In the genomic region with DNA sequence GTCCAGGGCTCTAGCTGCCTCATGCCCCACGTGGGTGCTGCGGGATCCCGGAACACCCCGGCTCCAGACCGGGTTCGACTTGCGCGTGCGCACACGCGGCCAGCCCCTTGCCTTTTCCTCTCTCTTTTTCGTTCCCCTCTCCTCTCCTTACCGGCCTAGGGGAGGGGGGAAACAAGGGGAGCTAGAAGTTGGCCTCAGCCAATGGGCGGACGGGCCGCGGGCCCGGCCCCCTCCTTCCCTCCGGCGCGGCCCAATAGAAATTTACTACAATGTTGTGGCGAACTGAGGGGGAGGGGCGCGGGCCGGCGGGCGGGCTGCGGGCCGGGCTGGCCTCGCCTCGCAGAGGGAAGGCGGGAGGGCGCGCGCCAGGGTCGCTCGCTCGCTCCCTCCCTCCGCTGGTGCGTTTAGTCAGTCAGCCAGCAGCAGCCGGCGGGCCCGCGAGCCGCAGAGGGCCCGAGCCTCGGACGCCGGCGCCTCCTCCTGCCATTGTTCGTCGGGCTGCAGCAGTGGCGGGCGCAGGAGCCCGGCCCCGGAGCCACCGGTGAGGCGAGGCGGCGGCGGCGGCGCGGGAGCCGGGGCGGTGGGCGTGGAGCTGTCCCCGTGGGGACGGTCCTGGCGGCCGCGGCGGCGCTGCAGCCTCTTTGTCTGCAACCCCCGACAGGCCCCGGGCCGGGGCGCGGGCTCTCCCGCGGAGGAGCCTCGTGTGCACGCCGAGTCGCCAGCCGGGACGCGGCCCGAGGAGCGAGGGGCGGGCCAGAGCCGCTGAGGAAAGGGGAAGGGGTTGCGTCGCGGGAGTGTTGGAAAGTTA, we compare ENCODE assay signal across 1 cellular context.
TF ChIP-seq lines count a peak whose summit lies in the region.

A gene (plus strand): TSS at position 342 of the 808 bp plus-strand sequence. CDS start 72,869 bp downstream, outside the sequence.

TF ChIP-seq in GM12878, 131 proteins besides CTCF, POLR2A, EP300 and RAD21 (continued from another document and continues in another):
- TF ChIP-seq, protein P1, sequence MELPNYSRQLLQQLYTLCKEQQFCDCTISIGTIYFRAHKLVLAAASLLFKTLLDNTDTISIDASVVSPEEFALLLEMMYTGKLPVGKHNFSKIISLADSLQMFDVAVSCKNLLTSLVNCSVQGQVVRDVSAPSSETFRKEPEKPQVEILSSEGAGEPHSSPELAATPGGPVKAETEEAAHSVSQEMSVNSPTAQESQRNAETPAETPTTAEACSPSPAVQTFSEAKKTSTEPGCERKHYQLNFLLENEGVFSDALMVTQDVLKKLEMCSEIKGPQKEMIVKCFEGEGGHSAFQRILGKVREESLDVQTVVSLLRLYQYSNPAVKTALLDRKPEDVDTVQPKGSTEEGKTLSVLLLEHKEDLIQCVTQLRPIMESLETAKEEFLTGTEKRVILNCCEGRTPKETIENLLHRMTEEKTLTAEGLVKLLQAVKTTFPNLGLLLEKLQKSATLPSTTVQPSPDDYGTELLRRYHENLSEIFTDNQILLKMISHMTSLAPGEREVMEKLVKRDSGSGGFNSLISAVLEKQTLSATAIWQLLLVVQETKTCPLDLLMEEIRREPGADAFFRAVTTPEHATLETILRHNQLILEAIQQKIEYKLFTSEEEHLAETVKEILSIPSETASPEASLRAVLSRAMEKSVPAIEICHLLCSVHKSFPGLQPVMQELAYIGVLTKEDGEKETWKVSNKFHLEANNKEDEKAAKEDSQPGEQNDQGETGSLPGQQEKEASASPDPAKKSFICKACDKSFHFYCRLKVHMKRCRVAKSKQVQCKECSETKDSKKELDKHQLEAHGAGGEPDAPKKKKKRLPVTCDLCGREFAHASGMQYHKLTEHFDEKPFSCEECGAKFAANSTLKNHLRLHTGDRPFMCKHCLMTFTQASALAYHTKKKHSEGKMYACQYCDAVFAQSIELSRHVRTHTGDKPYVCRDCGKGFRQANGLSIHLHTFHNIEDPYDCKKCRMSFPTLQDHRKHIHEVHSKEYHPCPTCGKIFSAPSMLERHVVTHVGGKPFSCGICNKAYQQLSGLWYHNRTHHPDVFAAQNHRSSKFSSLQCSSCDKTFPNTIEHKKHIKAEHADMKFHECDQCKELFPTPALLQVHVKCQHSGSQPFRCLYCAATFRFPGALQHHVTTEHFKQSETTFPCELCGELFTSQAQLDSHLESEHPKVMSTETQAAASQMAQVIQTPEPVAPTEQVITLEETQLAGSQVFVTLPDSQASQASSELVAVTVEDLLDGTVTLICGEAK (IDR thresholded peaks at IDR 0.05; ENCODE audit: borderline replicate concordance): no peak
- no peak for TF ChIP-seq EED (IDR thresholded peaks at IDR 0.05; ENCODE audit: low read depth)
- TF ChIP-seq NR2F1 (conservative IDR thresholded peaks at IDR 0.05): peak; percentile 44
- no peak for TF ChIP-seq ZNF622 (IDR thresholded peaks at IDR 0.05)
- TF ChIP-seq RB1 (IDR thresholded peaks at IDR 0.05; ENCODE audit: borderline replicate concordance): peak; percentile 75; the same call in 1 of the 2 replicates
- TF ChIP-seq NR2C1 (IDR thresholded peaks at IDR 0.05): no peak
- no peak for TF ChIP-seq CHD1 (IDR thresholded peaks at IDR 0.05; ENCODE audit: low read depth, low read length)
- peak; percentile 93 for TF ChIP-seq LARP7 (IDR thresholded peaks at IDR 0.05)
- TF ChIP-seq NFIC (IDR thresholded peaks at IDR 0.05; ENCODE audit: low read depth, low read length): no peak
- no peak for TF ChIP-seq IRF4 (IDR thresholded peaks at IDR 0.05; ENCODE audit: low read depth, low read length)
- no peak for TF ChIP-seq NBN (IDR thresholded peaks at IDR 0.05)
- TF ChIP-seq NFYA (IDR thresholded peaks at IDR 0.05; ENCODE audit: borderline replicate concordance, low read depth, low read length): no peak
- TF ChIP-seq ASH2L (IDR thresholded peaks at IDR 0.05; ENCODE audit: borderline replicate concordance, low read depth): 0 out of 2 replicates have a peak, but pooled peaks have one; percentile 23
- TF ChIP-seq, protein P2, sequence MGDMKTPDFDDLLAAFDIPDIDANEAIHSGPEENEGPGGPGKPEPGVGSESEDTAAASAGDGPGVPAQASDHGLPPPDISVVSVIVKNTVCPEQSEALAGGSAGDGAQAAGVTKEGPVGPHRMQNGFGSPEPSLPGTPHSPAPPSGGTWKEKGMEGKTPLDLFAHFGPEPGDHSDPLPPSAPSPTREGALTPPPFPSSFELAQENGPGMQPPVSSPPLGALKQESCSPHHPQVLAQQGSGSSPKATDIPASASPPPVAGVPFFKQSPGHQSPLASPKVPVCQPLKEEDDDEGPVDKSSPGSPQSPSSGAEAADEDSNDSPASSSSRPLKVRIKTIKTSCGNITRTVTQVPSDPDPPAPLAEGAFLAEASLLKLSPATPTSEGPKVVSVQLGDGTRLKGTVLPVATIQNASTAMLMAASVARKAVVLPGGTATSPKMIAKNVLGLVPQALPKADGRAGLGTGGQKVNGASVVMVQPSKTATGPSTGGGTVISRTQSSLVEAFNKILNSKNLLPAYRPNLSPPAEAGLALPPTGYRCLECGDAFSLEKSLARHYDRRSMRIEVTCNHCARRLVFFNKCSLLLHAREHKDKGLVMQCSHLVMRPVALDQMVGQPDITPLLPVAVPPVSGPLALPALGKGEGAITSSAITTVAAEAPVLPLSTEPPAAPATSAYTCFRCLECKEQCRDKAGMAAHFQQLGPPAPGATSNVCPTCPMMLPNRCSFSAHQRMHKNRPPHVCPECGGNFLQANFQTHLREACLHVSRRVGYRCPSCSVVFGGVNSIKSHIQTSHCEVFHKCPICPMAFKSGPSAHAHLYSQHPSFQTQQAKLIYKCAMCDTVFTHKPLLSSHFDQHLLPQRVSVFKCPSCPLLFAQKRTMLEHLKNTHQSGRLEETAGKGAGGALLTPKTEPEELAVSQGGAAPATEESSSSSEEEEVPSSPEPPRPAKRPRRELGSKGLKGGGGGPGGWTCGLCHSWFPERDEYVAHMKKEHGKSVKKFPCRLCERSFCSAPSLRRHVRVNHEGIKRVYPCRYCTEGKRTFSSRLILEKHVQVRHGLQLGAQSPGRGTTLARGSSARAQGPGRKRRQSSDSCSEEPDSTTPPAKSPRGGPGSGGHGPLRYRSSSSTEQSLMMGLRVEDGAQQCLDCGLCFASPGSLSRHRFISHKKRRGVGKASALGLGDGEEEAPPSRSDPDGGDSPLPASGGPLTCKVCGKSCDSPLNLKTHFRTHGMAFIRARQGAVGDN (IDR thresholded peaks at IDR 0.05): 0 out of 2 replicates have a peak, but pooled peaks have one; percentile 39
- TF ChIP-seq SUZ12 (IDR thresholded peaks at IDR 0.05; ENCODE audit: unreplicated experiment): no peak
- TF ChIP-seq HCFC1 (IDR thresholded peaks at IDR 0.05; ENCODE audit: low read length): no peak
- TF ChIP-seq SP1 (IDR thresholded peaks at IDR 0.05; ENCODE audit: low read depth, low read length): peak; percentile 53
- TF ChIP-seq SUPT20H (IDR thresholded peaks at IDR 0.05; ENCODE audit: borderline replicate concordance, control insufficient read depth, low read depth, low read length): no peak
- no peak for TF ChIP-seq PAX5 (IDR thresholded peaks at IDR 0.05; ENCODE audit: borderline replicate concordance, low read depth, low read length)
- peak; percentile 44 for TF ChIP-seq MXI1 (IDR thresholded peaks at IDR 0.05; ENCODE audit: low read depth, low read length)
- no peak for TF ChIP-seq ATF7 (IDR thresholded peaks at IDR 0.05; ENCODE audit: low read depth)
- TF ChIP-seq MTA3 (IDR thresholded peaks at IDR 0.05; ENCODE audit: borderline replicate concordance, low read length): no peak
- 0 out of 2 replicates have a peak, but pooled peaks have one; percentile 25 for TF ChIP-seq CREB1 (IDR thresholded peaks at IDR 0.05; ENCODE audit: low read depth)
- no peak for TF ChIP-seq STAT1 (conservative IDR thresholded peaks at IDR 0.05)
- TF ChIP-seq CBX3 (IDR thresholded peaks at IDR 0.05; ENCODE audit: borderline replicate concordance, low read depth): no peak
- TF ChIP-seq MYB (IDR thresholded peaks at IDR 0.05; ENCODE audit: borderline replicate concordance, low read depth, low read length): no peak
- TF ChIP-seq MTA2 (IDR thresholded peaks at IDR 0.05; ENCODE audit: low read depth): no peak
- no peak for TF ChIP-seq POLR2AphosphoS2 (IDR thresholded peaks at IDR 0.05; ENCODE audit: low read depth, low read length)
- TF ChIP-seq CREM (IDR thresholded peaks at IDR 0.05; ENCODE audit: low read depth): no peak
- TF ChIP-seq ZNF207 (IDR thresholded peaks at IDR 0.05; ENCODE audit: borderline replicate concordance): no peak
- no peak for TF ChIP-seq KLF5 (IDR thresholded peaks at IDR 0.05; ENCODE audit: partially characterized antibody)
- TF ChIP-seq EZH2 (IDR thresholded peaks at IDR 0.05; ENCODE audit: borderline replicate concordance, control insufficient read depth, low read depth, low read length): no peak
- TF ChIP-seq FOXM1 (IDR thresholded peaks at IDR 0.05; ENCODE audit: low read depth, low read length): no peak
- no peak for TF ChIP-seq YBX1 (IDR thresholded peaks at IDR 0.05)
- no peak for TF ChIP-seq SMAD1 (IDR thresholded peaks at IDR 0.05; ENCODE audit: low read depth, partially characterized antibody)
- TF ChIP-seq, protein P3, sequence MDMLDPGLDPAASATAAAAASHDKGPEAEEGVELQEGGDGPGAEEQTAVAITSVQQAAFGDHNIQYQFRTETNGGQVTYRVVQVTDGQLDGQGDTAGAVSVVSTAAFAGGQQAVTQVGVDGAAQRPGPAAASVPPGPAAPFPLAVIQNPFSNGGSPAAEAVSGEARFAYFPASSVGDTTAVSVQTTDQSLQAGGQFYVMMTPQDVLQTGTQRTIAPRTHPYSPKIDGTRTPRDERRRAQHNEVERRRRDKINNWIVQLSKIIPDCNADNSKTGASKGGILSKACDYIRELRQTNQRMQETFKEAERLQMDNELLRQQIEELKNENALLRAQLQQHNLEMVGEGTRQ (IDR thresholded peaks at IDR 0.05; ENCODE audit: borderline replicate concordance, low read depth, low read length): peak; percentile 32; the same call in 1 of the 2 replicates
- TF ChIP-seq SREBF2 (IDR thresholded peaks at IDR 0.05; ENCODE audit: low read length): no peak
- TF ChIP-seq RCOR1 (conservative IDR thresholded peaks at IDR 0.05; ENCODE audit: low read depth, low read length): no peak
- TF ChIP-seq ZBED1 (IDR thresholded peaks at IDR 0.05; ENCODE audit: borderline replicate concordance): no peak
- TF ChIP-seq, protein P4, sequence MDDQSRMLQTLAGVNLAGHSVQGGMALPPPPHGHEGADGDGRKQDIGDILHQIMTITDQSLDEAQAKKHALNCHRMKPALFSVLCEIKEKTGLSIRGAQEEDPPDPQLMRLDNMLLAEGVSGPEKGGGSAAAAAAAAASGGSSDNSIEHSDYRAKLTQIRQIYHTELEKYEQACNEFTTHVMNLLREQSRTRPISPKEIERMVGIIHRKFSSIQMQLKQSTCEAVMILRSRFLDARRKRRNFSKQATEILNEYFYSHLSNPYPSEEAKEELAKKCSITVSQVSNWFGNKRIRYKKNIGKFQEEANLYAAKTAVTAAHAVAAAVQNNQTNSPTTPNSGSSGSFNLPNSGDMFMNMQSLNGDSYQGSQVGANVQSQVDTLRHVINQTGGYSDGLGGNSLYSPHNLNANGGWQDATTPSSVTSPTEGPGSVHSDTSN (IDR thresholded peaks at IDR 0.05; ENCODE audit: insufficient replicate concordance, low read depth, low read length): no peak
- TF ChIP-seq, protein P5, sequence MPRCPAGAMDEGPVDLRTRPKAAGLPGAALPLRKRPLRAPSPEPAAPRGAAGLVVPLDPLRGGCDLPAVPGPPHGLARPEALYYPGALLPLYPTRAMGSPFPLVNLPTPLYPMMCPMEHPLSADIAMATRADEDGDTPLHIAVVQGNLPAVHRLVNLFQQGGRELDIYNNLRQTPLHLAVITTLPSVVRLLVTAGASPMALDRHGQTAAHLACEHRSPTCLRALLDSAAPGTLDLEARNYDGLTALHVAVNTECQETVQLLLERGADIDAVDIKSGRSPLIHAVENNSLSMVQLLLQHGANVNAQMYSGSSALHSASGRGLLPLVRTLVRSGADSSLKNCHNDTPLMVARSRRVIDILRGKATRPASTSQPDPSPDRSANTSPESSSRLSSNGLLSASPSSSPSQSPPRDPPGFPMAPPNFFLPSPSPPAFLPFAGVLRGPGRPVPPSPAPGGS (IDR thresholded peaks at IDR 0.05; ENCODE audit: borderline replicate concordance, insufficient read depth, low read depth, low read length, poor library complexity, severe bottlenecking): no peak
- TF ChIP-seq HDGF (IDR thresholded peaks at IDR 0.05): peak; percentile 66; the same call in 1 of the 2 replicates
- TF ChIP-seq, protein P6, sequence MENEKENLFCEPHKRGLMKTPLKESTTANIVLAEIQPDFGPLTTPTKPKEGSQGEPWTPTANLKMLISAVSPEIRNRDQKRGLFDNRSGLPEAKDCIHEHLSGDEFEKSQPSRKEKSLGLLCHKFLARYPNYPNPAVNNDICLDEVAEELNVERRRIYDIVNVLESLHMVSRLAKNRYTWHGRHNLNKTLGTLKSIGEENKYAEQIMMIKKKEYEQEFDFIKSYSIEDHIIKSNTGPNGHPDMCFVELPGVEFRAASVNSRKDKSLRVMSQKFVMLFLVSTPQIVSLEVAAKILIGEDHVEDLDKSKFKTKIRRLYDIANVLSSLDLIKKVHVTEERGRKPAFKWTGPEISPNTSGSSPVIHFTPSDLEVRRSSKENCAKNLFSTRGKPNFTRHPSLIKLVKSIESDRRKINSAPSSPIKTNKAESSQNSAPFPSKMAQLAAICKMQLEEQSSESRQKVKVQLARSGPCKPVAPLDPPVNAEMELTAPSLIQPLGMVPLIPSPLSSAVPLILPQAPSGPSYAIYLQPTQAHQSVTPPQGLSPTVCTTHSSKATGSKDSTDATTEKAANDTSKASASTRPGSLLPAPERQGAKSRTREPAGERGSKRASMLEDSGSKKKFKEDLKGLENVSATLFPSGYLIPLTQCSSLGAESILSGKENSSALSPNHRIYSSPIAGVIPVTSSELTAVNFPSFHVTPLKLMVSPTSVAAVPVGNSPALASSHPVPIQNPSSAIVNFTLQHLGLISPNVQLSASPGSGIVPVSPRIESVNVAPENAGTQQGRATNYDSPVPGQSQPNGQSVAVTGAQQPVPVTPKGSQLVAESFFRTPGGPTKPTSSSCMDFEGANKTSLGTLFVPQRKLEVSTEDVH (IDR thresholded peaks at IDR 0.05; ENCODE audit: low read depth, partially characterized antibody): no peak
- TF ChIP-seq KAT2A (conservative IDR thresholded peaks at IDR 0.05; ENCODE audit: control insufficient read depth, low read depth, low read length): no peak
- TF ChIP-seq, protein P7, sequence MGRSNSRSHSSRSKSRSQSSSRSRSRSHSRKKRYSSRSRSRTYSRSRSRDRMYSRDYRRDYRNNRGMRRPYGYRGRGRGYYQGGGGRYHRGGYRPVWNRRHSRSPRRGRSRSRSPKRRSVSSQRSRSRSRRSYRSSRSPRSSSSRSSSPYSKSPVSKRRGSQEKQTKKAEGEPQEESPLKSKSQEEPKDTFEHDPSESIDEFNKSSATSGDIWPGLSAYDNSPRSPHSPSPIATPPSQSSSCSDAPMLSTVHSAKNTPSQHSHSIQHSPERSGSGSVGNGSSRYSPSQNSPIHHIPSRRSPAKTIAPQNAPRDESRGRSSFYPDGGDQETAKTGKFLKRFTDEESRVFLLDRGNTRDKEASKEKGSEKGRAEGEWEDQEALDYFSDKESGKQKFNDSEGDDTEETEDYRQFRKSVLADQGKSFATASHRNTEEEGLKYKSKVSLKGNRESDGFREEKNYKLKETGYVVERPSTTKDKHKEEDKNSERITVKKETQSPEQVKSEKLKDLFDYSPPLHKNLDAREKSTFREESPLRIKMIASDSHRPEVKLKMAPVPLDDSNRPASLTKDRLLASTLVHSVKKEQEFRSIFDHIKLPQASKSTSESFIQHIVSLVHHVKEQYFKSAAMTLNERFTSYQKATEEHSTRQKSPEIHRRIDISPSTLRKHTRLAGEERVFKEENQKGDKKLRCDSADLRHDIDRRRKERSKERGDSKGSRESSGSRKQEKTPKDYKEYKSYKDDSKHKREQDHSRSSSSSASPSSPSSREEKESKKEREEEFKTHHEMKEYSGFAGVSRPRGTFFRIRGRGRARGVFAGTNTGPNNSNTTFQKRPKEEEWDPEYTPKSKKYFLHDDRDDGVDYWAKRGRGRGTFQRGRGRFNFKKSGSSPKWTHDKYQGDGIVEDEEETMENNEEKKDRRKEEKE (IDR thresholded peaks at IDR 0.05): no peak
- no peak for TF ChIP-seq ZNF274 (IDR thresholded peaks at IDR 0.05; ENCODE audit: insufficient read depth, insufficient read length)
